Comparison of ENCODE assay signal across 8 cellular contexts in the genomic region with DNA sequence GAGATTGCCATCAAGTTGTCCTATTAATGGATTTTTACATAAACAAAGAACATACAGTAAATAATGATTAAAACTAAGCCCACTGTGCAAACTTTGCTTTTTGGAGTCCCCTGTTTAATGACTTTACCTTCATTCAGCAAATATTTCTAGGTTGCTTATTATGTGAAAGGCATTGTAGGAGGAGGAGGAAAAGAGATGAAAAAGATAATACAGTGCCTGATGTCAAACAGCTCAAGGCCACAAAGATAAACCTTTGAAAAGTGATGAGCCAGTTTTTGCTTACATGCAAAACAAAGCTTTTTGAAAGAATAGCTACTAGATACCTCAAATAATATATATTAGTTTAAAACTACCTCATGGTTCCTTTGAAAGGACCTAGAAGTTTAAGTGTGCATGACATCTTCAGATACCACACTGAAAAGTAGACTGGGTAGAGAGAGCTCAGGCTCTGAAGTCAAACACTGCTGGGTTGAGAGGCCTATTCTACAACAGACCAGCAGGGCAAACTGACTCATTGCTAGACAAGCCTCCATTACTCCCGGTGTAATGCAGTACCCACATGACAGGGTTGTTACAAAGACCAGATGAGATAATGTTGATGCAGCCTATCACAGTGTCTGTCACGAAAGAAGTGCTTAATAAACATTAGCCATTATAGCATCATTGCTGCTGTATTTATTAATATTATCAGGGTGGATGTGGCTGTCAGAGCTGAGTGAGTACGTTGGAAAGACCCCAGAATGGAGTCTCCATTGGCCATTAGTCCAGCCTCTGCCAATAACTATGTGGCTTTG. TPM values are rescaled to one million over a fixed set of nuclear protein-coding genes. Genes with fewer than 3 reads are reported as not detected.
DNase-seq lines count a peak whose midpoint lies in the region; ATAC-seq and TF ChIP-seq lines count a peak whose summit lies in the region.

No MANE protein-coding gene starts in this region.

- H3K4me3 ChIP-seq in ascending aorta = no peak overlapping the region

- H3K27ac ChIP-seq in VCaP (peak overlapping the region; percentile 16; the same call in 1 of the 2 replicates), ascending aorta (no peak overlapping the region)

- no peaks in the 10 kb centered on the region for H3K4me1 ChIP-seq in ascending aorta

- H3K27me3 ChIP-seq in ascending aorta = no peaks in the 10 kb centered on the region

- TF ChIP-seq CTCF in VCaP (conservative IDR thresholded peaks at IDR 0.05) = peak; percentile 72
- no peak for TF ChIP-seq CTCF in ascending aorta (IDR thresholded peaks at IDR 0.05)

- no peaks in the 10 kb centered on the region for H3K36me3 ChIP-seq in ascending aorta

- intact Hi-C loops in ascending aorta (cut with DNase I) = no loop called here

- ATAC-seq in GM19452 (IDR thresholded peaks at IDR 0.05; ENCODE audit: unreplicated experiment) = peak; percentile 87
- peak; percentile 96 for ATAC-seq in HG03378 (IDR thresholded peaks at IDR 0.05; ENCODE audit: unreplicated experiment)

- no peaks in the 10 kb centered on the region for H3K9me3 ChIP-seq in ascending aorta

- peak; percentile 71 for DNase-seq in ELR (ENCODE audit: low read depth)
- peak; percentile 38 for DNase-seq in left kidney (ENCODE audit: low read depth, low spot score)
- no peak for DNase-seq in NOMO-1 treated with dmso at 0.1 percent for 144 hours (lab: John Stamatoyannopoulos, UW; ENCODE audit: unreplicated experiment)
- DNase-seq in ascending aorta (ENCODE audit: low spot score in 2 of 2) = no peak
- no peak for DNase-seq in stimulated activated naive CD4-positive, alpha-beta T cell treated with Interleukin-2 at 50 U/mL for 16 hours (lab: John Stamatoyannopoulos, UW)

RNA-seq across cellular contexts. Expression of a gene that starts 11.8 kb away (rescaled TPM):
- 2.4 TPM for total RNA-seq in ascending aorta

Comparison
In these comparisons a context has a peak if more than half of its experiments do, and no peak if none do; other contexts are left out.
1. DNase-seq: peak in ELR (single experiment) and left kidney (single experiment); none in NOMO-1 treated with dmso at 0.1 percent for 144 hours (single experiment), ascending aorta (0 of 2) and stimulated activated naive CD4-positive, alpha-beta T cell treated with Interleukin-2 at 50 U/mL for 16 hours (single experiment).